Comparison of ENCODE assay signal across 1 cellular context in genomic region chr7:15424468-15424867, GRCh38.
TF ChIP-seq lines count a peak whose summit lies in the region.

No MANE protein-coding gene starts in this region.

TF ChIP-seq in IMR-90, 13 proteins besides CTCF, POLR2A, EP300 and RAD21 (continued from another document):
- TF ChIP-seq RFX5 (IDR thresholded peaks at IDR 0.05; ENCODE audit: low read depth, low read length) = no peak
- TF ChIP-seq CHD1 (IDR thresholded peaks at IDR 0.05; ENCODE audit: low read depth, low read length) = no peak
- TF ChIP-seq SMC3 (IDR thresholded peaks at IDR 0.05; ENCODE audit: low read depth, low read length) = no peak
- no peak for TF ChIP-seq ELK1 (IDR thresholded peaks at IDR 0.05; ENCODE audit: borderline replicate concordance, low read depth, low read length)
- TF ChIP-seq NFE2L2 (IDR thresholded peaks at IDR 0.05; ENCODE audit: low read depth, low read length) = no peak
- no peak for TF ChIP-seq MXI1 (IDR thresholded peaks at IDR 0.05; ENCODE audit: borderline replicate concordance, low read depth, low read length)
TF ChIP-seq in IMR-90: peak in this region for 0.
